Comparison of ENCODE assay signal across 21 cellular contexts in the genomic region with DNA sequence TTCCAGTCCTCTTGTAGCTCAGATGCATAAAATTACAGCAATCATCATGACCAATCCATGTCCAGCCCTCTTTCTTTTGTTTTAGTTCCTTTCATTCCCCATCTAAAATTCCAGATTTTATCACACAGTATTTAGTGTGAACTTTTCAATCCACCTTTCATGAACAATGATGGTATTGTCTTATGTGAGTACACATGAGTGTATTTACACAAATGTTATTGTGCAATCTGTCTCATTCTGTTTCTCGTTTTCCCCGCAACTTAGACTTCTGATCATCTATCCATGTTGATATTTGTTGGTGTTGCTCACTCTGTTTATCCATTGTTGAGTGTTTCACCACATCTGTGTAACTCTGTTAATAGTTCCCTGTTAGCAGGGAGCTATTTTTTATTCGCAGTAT. TPM values are rescaled to one million over a fixed set of nuclear protein-coding genes. Genes with fewer than 3 reads are reported as not detected.
DNase-seq lines count a peak whose midpoint lies in the region; ATAC-seq, FAIRE-seq and TF ChIP-seq lines count a peak whose summit lies in the region.
"Had no signal": no experiment of that assay in that cellular context is flagged by ENCODE, and none has a peak within 500 bp of the region (broad histone marks: within the 10 kb centered on the region; RNA-seq: fewer than 3 reads in every experiment).

No MANE protein-coding gene starts in this region.

- TF ChIP-seq RAD21 in K562 (CRISPR knock-in tag; conservative IDR thresholded peaks at IDR 0.05 in 1 of 2, IDR thresholded peaks at IDR 0.05 in 1 of 2), result no peak
- no peak for TF ChIP-seq RAD21 in HepG2 (CRISPR knock-in tag; IDR thresholded peaks at IDR 0.05)

- POLR2A ChIA-PET in K562 (lab: Yijun Ruan, JAX) (no interaction called here), HepG2 (lab: Yijun Ruan, JAX) (no interaction called here)

- no peaks in the 10 kb centered on the region for H3K27me3 ChIP-seq in BLaER1 treated with 17β-estradiol and CSF1 and Interleukin-3, amounts not matched to agents 10 nM and 100 nM
- H3K27me3 ChIP-seq in K562 (ENCODE audit: control insufficient read depth in 2 of 2, insufficient read depth in 2 of 2, low read length in 2 of 2) (peaks cover 0 to 4% of the 10 kb centered on the region in 2 experiments; a peak in 1 of 5 replicates), HepG2 (ENCODE audit: control insufficient read depth in 1 of 2, insufficient read depth in 2 of 2, low read length in 2 of 2) (no peaks in the 10 kb centered on the region)
- H3K27me3 ChIP-seq: BE2C had no signal

- 2% methylated on average over 3 of the region's 3 CpGs for WGBS in K562 (ENCODE audit: insufficient coverage, low coverage, missing lambda C conversion rate)
- WGBS in HepG2 (ENCODE audit: low lambda C conversion rate), result 4% methylated on average over 3 of the region's 3 CpGs

- TF ChIP-seq POLR2A in K562 (conservative IDR thresholded peaks at IDR 0.05) (no peak), HepG2 (IDR thresholded peaks at IDR 0.05; ENCODE audit: insufficient read depth in 1 of 2, low read depth in 2 of 2, low read length in 2 of 2) (no peak)

- FAIRE-seq in K562 (lab: Jason Lieb, UNC) (no peak), HepG2 (lab: Jason Lieb, UNC) (no peak)
- FAIRE-seq: A549, GM12878 had no signal

- H3K36me3 ChIP-seq in BLaER1 treated with 17β-estradiol and CSF1 and Interleukin-3, amounts not matched to agents 10 nM and 100 nM, result no peaks in the 10 kb centered on the region
- H3K36me3 ChIP-seq in K562 (ENCODE audit: control insufficient read depth, insufficient read depth, low read length) (no peaks in the 10 kb centered on the region), HepG2 (replicated peaks in 1 of 2; ENCODE audit: control insufficient read depth in 1 of 2, insufficient read depth in 2 of 2, low read length in 2 of 2) (no peaks in the 10 kb centered on the region)
- H3K36me3 ChIP-seq: BE2C had no signal

- H4K20me1 ChIP-seq in BLaER1 treated with 17β-estradiol and CSF1 and Interleukin-3, amounts not matched to agents 10 nM and 100 nM, result no peaks in the 10 kb centered on the region
- H4K20me1 ChIP-seq in K562 (replicated peaks; ENCODE audit: control insufficient read depth, insufficient read depth, low read length), result no peaks in the 10 kb centered on the region
- H4K20me1 ChIP-seq in HepG2 (ENCODE audit: insufficient read depth, low read length), result no peaks in the 10 kb centered on the region

- no peak overlapping the region for H3K4me3 ChIP-seq in BLaER1 treated with 17β-estradiol and CSF1 and Interleukin-3, amounts not matched to agents 10 nM and 100 nM
- H3K4me3 ChIP-seq in K562, result no peak overlapping the region
- H3K4me3 ChIP-seq in HepG2 (replicated peaks in 1 of 3; ENCODE audit: insufficient read depth in 1 of 3, low read depth in 2 of 3, low read length in 3 of 3), result no peak overlapping the region
- H3K4me3 ChIP-seq: A549, GM12878, GM23338 had no signal

- H3K4me2 ChIP-seq in BLaER1 treated with 17β-estradiol and CSF1 and Interleukin-3, amounts not matched to agents 10 nM and 100 nM, result peak overlapping the region in 6 of 11 experiments; percentile 10 to 84 (median 70); a peak in 7 of 22 replicates
- H3K4me2 ChIP-seq in K562 (ENCODE audit: insufficient read depth, low read length) (no peak overlapping the region), HepG2 (ENCODE audit: low read depth, low read length) (no peak overlapping the region)
- H3K4me2 ChIP-seq: A549, GM23338 had no signal

- peaks cover 10 to 47% (median 21%) of the 10 kb centered on the region in 10 experiments for H3K4me1 ChIP-seq in BLaER1 treated with 17β-estradiol and CSF1 and Interleukin-3, amounts not matched to agents 10 nM and 100 nM
- H3K4me1 ChIP-seq in K562 (replicated peaks in 1 of 2; ENCODE audit: control insufficient read depth in 2 of 2, insufficient read depth in 2 of 2, low read length in 2 of 2) (no peaks in the 10 kb centered on the region), HepG2 (ENCODE audit: insufficient read depth, low read length) (peaks cover 7% of the 10 kb centered on the region)
- H3K4me1 ChIP-seq: A549, BE2C had no signal

- TF ChIP-seq CTCF in K562 (IDR thresholded peaks at IDR 0.05 in 2 of 3, conservative IDR thresholded peaks at IDR 0.05 in 1 of 3; ENCODE audit: insufficient read depth in 2 of 3, low read depth in 1 of 3, low read length in 3 of 3) (no peak), HepG2 (CRISPR knock-in tag; IDR thresholded peaks at IDR 0.05) (no peak)

- no TSS peak for BruUV-seq in K562 (replicated peaks; lab: Mats Ljungman, UMichigan)
- BruUV-seq in HepG2 (replicated peaks; lab: Mats Ljungman, UMichigan), result no TSS peak

- no peak overlapping the region for H3K9ac ChIP-seq in BLaER1 treated with 17β-estradiol and CSF1 and Interleukin-3, amounts not matched to agents 10 nM and 100 nM
- H3K9ac ChIP-seq in K562 (ENCODE audit: insufficient read depth in 1 of 2, low read depth in 2 of 2, low read length in 2 of 2) (no peak overlapping the region), HepG2 (ENCODE audit: insufficient read depth, low read depth, low read length) (no peak overlapping the region)

- ATAC-seq in K562 (no peak), HepG2 (no peak)
- ATAC-seq: A549, GM12878, GM23338, HCT116 had no signal

- H3K79me2 ChIP-seq in K562 (ENCODE audit: control insufficient read depth, insufficient read depth, low read length) (no peaks in the 10 kb centered on the region), HepG2 (ENCODE audit: insufficient read depth, low read length) (no peaks in the 10 kb centered on the region)

- H3K27ac ChIP-seq in BLaER1 treated with 17β-estradiol and CSF1 and Interleukin-3, amounts not matched to agents 10 nM and 100 nM, result peak overlapping the region in 3 of 11 experiments; percentile 62 to 83 (median 72); a peak in 3 of 22 replicates
- no peak overlapping the region for H3K27ac ChIP-seq in K562 (ENCODE audit: extremely low read depth, low read depth, low read length)
- no peak overlapping the region for H3K27ac ChIP-seq in HepG2 (ENCODE audit: extremely low read length, insufficient read depth, low read length)
- H3K27ac ChIP-seq: 22Rv1, A549 had no signal

- no peaks in the 10 kb centered on the region for H3K9me1 ChIP-seq in K562 (ENCODE audit: control insufficient read depth, insufficient read depth, low read length)

- H3K9me3 ChIP-seq in BLaER1 treated with 17β-estradiol and CSF1 and Interleukin-3, amounts not matched to agents 10 nM and 100 nM (replicated peaks in 1 of 11), result peaks cover 0 to 6% (median 0%) of the 10 kb centered on the region in 11 experiments; a peak in 2 of 22 replicates
- H3K9me3 ChIP-seq in K562 (replicated peaks; ENCODE audit: control insufficient read depth, insufficient read depth, low read depth, low read length) (no peaks in the 10 kb centered on the region), HepG2 (ENCODE audit: low read length) (no peaks in the 10 kb centered on the region)
- H3K9me3 ChIP-seq: A549, BE2C had no signal

- no peak for DNase-seq in K562 (ENCODE audit: extremely low read depth in 1 of 4, low spot score in 3 of 4)
- DNase-seq in HepG2 (ENCODE audit: low spot score), result no peak
- no peak for DNase-seq in NCI-H345 treated with DMSO at 0.1 percent for 48 hours (lab: John Stamatoyannopoulos, UW; ENCODE audit: unreplicated experiment)
- DNase-seq in OCI-M2 (lab: John Stamatoyannopoulos, UW; ENCODE audit: unreplicated experiment), result no peak
- DNase-seq in T-helper 2 cell, result no peak
- DNase-seq: ACHN; AML-193; BE2C; C1 segment of cervical spinal cord; CD4-positive, alpha-beta memory T cell; COR-L47; DMS153; EL; GDM1; H9 had no signal

- intact Hi-C loops in K562 (cut with micrococcal nuclease) (no loop called here), HepG2 (cut with micrococcal nuclease; ENCODE audit: unreplicated experiment) (no loop called here)

- CTCF ChIA-PET in K562 (lab: Yijun Ruan, JAX; ENCODE audit: low intra/inter-chr PET ratio) (no interaction called here), HepG2 (lab: Yijun Ruan, JAX; ENCODE audit: low intra/inter-chr PET ratio, low total read pairs) (no interaction called here)

- TF ChIP-seq EP300 in K562 (IDR thresholded peaks at IDR 0.05; ENCODE audit: low read length), result no peak
- TF ChIP-seq EP300 in HepG2 (IDR thresholded peaks at IDR 0.05; ENCODE audit: low read depth in 2 of 2, low read length in 2 of 2), result no peak
- no peak for TF ChIP-seq EP300 in HepG2 (CRISPR knock-in tag; IDR thresholded peaks at IDR 0.05; ENCODE audit: borderline replicate concordance)

- H2AFZ ChIP-seq in K562 (ENCODE audit: low read depth, low read length), result no peak overlapping the region
- no peak overlapping the region for H2AFZ ChIP-seq in HepG2 (ENCODE audit: low read length)
- H2AFZ ChIP-seq: GM23338 had no signal

- in situ Hi-C loops in K562 (cut with MboI) (no loop called here), HepG2 (cut with HindIII; ENCODE audit: extremely low pct_ligation_motif_present, low pct_unique_long_range_greater_than_20kb) (no loop called here)

RNA-seq across cellular contexts. Expression of gene RASGEF1B, which starts 9.4 kb away (rescaled TPM):
- 0.84 and 1.1 TPM in 2 replicates for total RNA-seq in K562 (2011; cell fraction: chromatin; rRNA removed; ENCODE audit: low replicate concordance)
- total RNA-seq in K562 (2011; cell fraction: nucleolus; rRNA removed), result 0.50 and 1.1 TPM in 2 replicates
- 1.0 and 1.6 TPM in 2 replicates for total RNA-seq in K562 (2011; cell fraction: nucleoplasm; rRNA removed)
- total RNA-seq in K562 (2014; rRNA removed) (0.08 and 0.23 TPM in 2 replicates), K562 (2014; rRNA removed; fragmentation: Illumina TruSeq; extraction: Trizol) (0.15 and 0.38 TPM in 2 replicates), K562 (2015; rRNA removed; fragmentation: Illumina TruSeq; extraction: Trizol) (0.33 and 0.41 TPM in 2 replicates), K562 (2021) (0.35 and 0.42 TPM in 2 replicates), HepG2 (2016; rRNA removed; fragmentation: Illumina TruSeq; extraction: Trizol) (0.04 TPM in 1 of 2 replicates, not detected in the other)
- polyA plus RNA-seq in K562 (2011; rRNA removed) (0.57 and 0.76 TPM in 2 replicates), K562 (2014; fragmentation: Illumina TruSeq; extraction: Trizol) (0.10 and 0.22 TPM in 2 replicates), K562 (2014; fragmentation: Nextera tagmentation; extraction: Ambion mirVana) (under 1 TPM; 0.04 to 0.20 TPM), K562 (2014; rRNA removed) (0.12 and 0.35 TPM in 2 replicates), HepG2 (2011; rRNA removed) (0.04 and 0.05 TPM in 2 replicates)
- polyA plus RNA-seq in K562 (2011; cell fraction: cytosol; rRNA removed), result 0.19 and 0.72 TPM in 2 replicates
- 1.2 and 1.7 TPM in 2 replicates for polyA plus RNA-seq in K562 (2011; cell fraction: nucleus; rRNA removed)
- 0.26 and 0.27 TPM in 2 replicates for polyA plus RNA-seq in K562 (2012)
- polyA minus RNA-seq in K562 (2011; rRNA and poly(A)+ RNA removed), result 1.9 and 4.0 TPM in 2 replicates
- polyA minus RNA-seq in K562 (2011; cell fraction: cytosol; rRNA and poly(A)+ RNA removed), result 1.3 and 1.7 TPM in 2 replicates
- 1.9 and 4.8 TPM in 2 replicates for polyA minus RNA-seq in K562 (2011; cell fraction: nucleus; rRNA and poly(A)+ RNA removed)
- total RNA-seq in HepG2 (2016; cell fraction: cytosol; rRNA removed; fragmentation: Illumina TruSeq; extraction: Trizol; ENCODE audit: low read depth), result not detected in 2 replicates
- total RNA-seq in HepG2 (2016; cell fraction: insoluble cytoplasmic fraction; rRNA removed; fragmentation: Illumina TruSeq; extraction: Trizol), result not detected in 2 replicates
- not detected in 2 replicates for total RNA-seq in HepG2 (2016; cell fraction: membrane; rRNA removed; fragmentation: Illumina TruSeq; extraction: Trizol)
- total RNA-seq in HepG2 (2016; cell fraction: nucleus; rRNA removed; fragmentation: Illumina TruSeq; extraction: Trizol), result not detected in 2 replicates
- 0.03 TPM in 1 of 2 replicates, not detected in the other for polyA plus RNA-seq in HepG2 (2011; cell fraction: cytosol; rRNA removed)
- not detected in 2 replicates for polyA plus RNA-seq in HepG2 (2011; cell fraction: nucleus; rRNA removed)
- not detected in 2 replicates for polyA plus RNA-seq in HepG2 (2012)
- polyA plus RNA-seq in HepG2 (2016; cell fraction: cytosol; fragmentation: Illumina TruSeq; extraction: Trizol; ENCODE audit: low read depth), result not detected in 2 replicates
- polyA plus RNA-seq in HepG2 (2016; cell fraction: insoluble cytoplasmic fraction; fragmentation: Illumina TruSeq; extraction: Trizol; ENCODE audit: low read depth), result not detected in 2 replicates
- polyA plus RNA-seq in HepG2 (2016; cell fraction: membrane; fragmentation: Illumina TruSeq; extraction: Trizol; ENCODE audit: low read depth), result not detected in 2 replicates
- polyA plus RNA-seq in HepG2 (2016; cell fraction: nucleus; fragmentation: Illumina TruSeq; extraction: Trizol; ENCODE audit: insufficient read depth, low read depth), result not detected in 2 replicates
- 0.84 TPM in 1 of 2 replicates, not detected in the other for polyA minus RNA-seq in HepG2 (2011; rRNA and poly(A)+ RNA removed; ENCODE audit: low replicate concordance)
- polyA minus RNA-seq in HepG2 (2011; cell fraction: cytosol; rRNA and poly(A)+ RNA removed), result not detected in 2 replicates
- polyA minus RNA-seq in HepG2 (2011; cell fraction: nucleus; rRNA and poly(A)+ RNA removed), result 0.12 and 0.26 TPM in 2 replicates

Comparison
In these comparisons a context has a peak if more than half of its experiments do, and no peak if none do; other contexts are left out.
1. H3K4me2 ChIP-seq: peak in BLaER1 treated with 17β-estradiol and CSF1 and Interleukin-3, amounts not matched to agents 10 nM and 100 nM (6 of 11); none in K562 (single experiment) and HepG2 (single experiment).